8 cellular contexts compared by ENCODE assay signal in genomic region chr9:132769895-132770774, GRCh38.
DNase-seq lines count a peak whose midpoint lies in the region; ATAC-seq and TF ChIP-seq lines count a peak whose summit lies in the region.

No MANE protein-coding gene starts in this region.

- no peaks in the 10 kb centered on the region for H3K27me3 ChIP-seq in Peyer's patch
- H3K27me3 ChIP-seq in neutrophil: no peaks in the 10 kb centered on the region

- H3K9me3 ChIP-seq in Peyer's patch (no peaks in the 10 kb centered on the region), neutrophil (no peaks in the 10 kb centered on the region)

- H3K27ac ChIP-seq in Peyer's patch (peak overlapping the region; percentile 76 to 82 (median 77)), neutrophil (no peak overlapping the region)

- ATAC-seq in HG03066 (IDR thresholded peaks at IDR 0.05; ENCODE audit: low read depth, unreplicated experiment): peak; percentile 50

- no peak for TF ChIP-seq CTCF in GM13976 (IDR thresholded peaks at IDR 0.05; ENCODE audit: borderline replicate concordance, control extremely low read depth, extremely low read depth, insufficient read depth, missing control alignments)
- no peak for TF ChIP-seq CTCF in Peyer's patch (IDR thresholded peaks at IDR 0.05)
- no peak for TF ChIP-seq CTCF in neutrophil (IDR thresholded peaks at IDR 0.05)

- H3K36me3 ChIP-seq in Peyer's patch (no peaks in the 10 kb centered on the region), neutrophil (no peaks in the 10 kb centered on the region)

- H3K4me3 ChIP-seq in Peyer's patch (peak overlapping the region; percentile 58 to 90 (median 76)), neutrophil (ENCODE audit: low read depth in 1 of 2, low read length in 1 of 2) (peak overlapping the region; percentile 67 to 70)

- TF ChIP-seq POLR2A in Peyer's patch (IDR thresholded peaks at IDR 0.05): peak; percentile 15 to 37

- DNase-seq in GM13976 (ENCODE audit: low spot score): peak; percentile 90
- DNase-seq in Peyer's patch: peak; percentile 65 to 85 (median 76)
- DNase-seq in activated gamma-delta T cell treated with anti-CD3 and anti-CD28 coated beads, Interleukin-2, amount 50 U/mL, for 16 hours (ENCODE audit: low read depth): peak; percentile 44
- DNase-seq in germinal center (ENCODE audit: low spot score): peak; percentile 81
- peak; percentile 27 for DNase-seq in superior temporal gyrus (ENCODE audit: extremely low spot score)
- no peak for DNase-seq in SHP77 (lab: John Stamatoyannopoulos, UW)

- in situ Hi-C loops in GM13976 (cut with MboI; ENCODE audit: low sequenced_read_pairs, unreplicated experiment): no loop called here

- peaks cover 0 to 6% (median 0%) of the 10 kb centered on the region in 4 donors for H3K4me1 ChIP-seq in Peyer's patch
- H3K4me1 ChIP-seq in neutrophil (ENCODE audit: control insufficient read depth in 1 of 2, insufficient read depth in 1 of 2, low read depth in 1 of 2, low read length in 1 of 2): peaks cover 16 to 20% of the 10 kb centered on the region in 2 experiments

Comparison
In these comparisons a context has a peak if more than half of its experiments do, and no peak if none do; other contexts are left out.
1. DNase-seq: peak in GM13976 (single experiment), Peyer's patch (3 of 3), activated gamma-delta T cell treated with anti-CD3 and anti-CD28 coated beads, Interleukin-2, amount 50 U/mL, for 16 hours (single experiment), germinal center (single experiment) and superior temporal gyrus (single experiment); none in SHP77 (0 of 2).